8 cellular contexts compared by ENCODE assay signal in the genomic region with DNA sequence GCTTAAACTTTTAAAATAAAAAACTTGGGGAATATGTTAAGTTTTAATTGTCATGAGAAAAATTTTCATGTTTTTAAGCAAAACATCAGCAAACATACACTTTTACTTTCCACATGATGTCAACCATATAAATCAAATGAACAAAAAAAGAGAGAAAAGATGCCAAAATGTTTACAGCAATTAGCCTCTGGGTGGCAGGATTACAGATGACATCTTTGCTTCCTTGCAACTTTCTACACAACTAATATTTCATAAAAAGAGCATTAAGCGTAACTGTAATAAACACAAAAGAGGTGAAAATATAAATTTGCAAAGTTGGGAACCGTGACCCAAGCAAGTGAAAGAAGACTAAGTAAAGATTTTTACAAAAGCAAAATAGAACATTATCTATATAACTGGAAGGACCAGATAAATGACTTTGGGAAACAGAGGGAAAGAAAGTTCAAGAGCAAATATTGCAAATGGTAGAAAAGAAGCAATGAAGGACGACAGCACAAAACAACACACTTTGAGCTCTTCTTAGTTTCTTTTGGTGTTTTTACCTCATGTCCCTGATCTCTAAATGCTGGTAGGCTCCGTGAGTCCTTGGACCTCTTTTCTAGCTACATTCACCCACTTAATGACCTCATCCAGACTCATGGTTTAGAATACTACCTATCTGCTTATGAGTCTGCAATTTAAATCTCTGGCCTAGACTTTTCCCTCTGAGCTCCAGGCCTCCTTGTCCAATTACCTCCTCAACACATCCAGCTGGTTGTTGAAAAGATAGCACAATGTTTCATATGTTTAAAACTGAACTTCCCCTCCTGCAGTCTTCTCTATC. TPM values are rescaled to one million over a fixed set of nuclear protein-coding genes. Genes with fewer than 3 reads are reported as not detected.
DNase-seq lines count a peak whose midpoint lies in the region; ATAC-seq and TF ChIP-seq lines count a peak whose summit lies in the region.

No MANE protein-coding gene starts in this region.

- intact Hi-C loops in natural killer cell (cut with micrococcal nuclease) = no loop called here

- peaks cover 5 to 73% of the 10 kb centered on the region in 2 donors for H3K36me3 ChIP-seq in gastroesophageal sphincter

- no peaks in the 10 kb centered on the region for H3K27me3 ChIP-seq in gastroesophageal sphincter

- H3K27ac Mint-ChIP-seq in natural killer cell = no peak overlapping the region
- no peak overlapping the region for H3K27ac Mint-ChIP-seq in natural killer cell treated with Interleukin-12 subunit alpha and Interleukin-12 subunit beta and Interleukin-15 and Interleukin-18, amount 100 ng/mL, for 72 hours
- no peak overlapping the region for H3K27ac Mint-ChIP-seq in stimulated activated effector memory CD8-positive, alpha-beta T cell treated with anti-CD3 and anti-CD28 coated beads, Interleukin-12 subunit alpha, Interleukin-12 subunit beta, amount 100 ng/mL, for 72 hours

- H3K36me3 Mint-ChIP-seq in natural killer cell = peaks cover 3% of the 10 kb centered on the region
- H3K36me3 Mint-ChIP-seq in natural killer cell treated with Interleukin-12 subunit alpha and Interleukin-12 subunit beta and Interleukin-15 and Interleukin-18, amount 100 ng/mL, for 72 hours = peaks cover 10% of the 10 kb centered on the region
- H3K36me3 Mint-ChIP-seq in stimulated activated effector memory CD8-positive, alpha-beta T cell treated with anti-CD3 and anti-CD28 coated beads, Interleukin-12 subunit alpha, Interleukin-12 subunit beta, amount 100 ng/mL, for 72 hours = peaks cover 75% of the 10 kb centered on the region

- H3K9me3 Mint-ChIP-seq in natural killer cell = no peaks in the 10 kb centered on the region
- no peaks in the 10 kb centered on the region for H3K9me3 Mint-ChIP-seq in natural killer cell treated with Interleukin-12 subunit alpha and Interleukin-12 subunit beta and Interleukin-15 and Interleukin-18, amount 100 ng/mL, for 72 hours
- H3K9me3 Mint-ChIP-seq in stimulated activated effector memory CD8-positive, alpha-beta T cell treated with anti-CD3 and anti-CD28 coated beads, Interleukin-12 subunit alpha, Interleukin-12 subunit beta, amount 100 ng/mL, for 72 hours = no peaks in the 10 kb centered on the region

- H3K27me3 Mint-ChIP-seq in natural killer cell (ENCODE audit: low read depth in 2 of 2) = no peaks in the 10 kb centered on the region
- H3K27me3 Mint-ChIP-seq in natural killer cell treated with Interleukin-12 subunit alpha and Interleukin-12 subunit beta and Interleukin-15 and Interleukin-18, amount 100 ng/mL, for 72 hours = no peaks in the 10 kb centered on the region

- POLR2A ChIA-PET in RWPE1 (lab: Yijun Ruan, JAX; ENCODE audit: low non-redundant PET) = no interaction called here

- no peak for ATAC-seq in natural killer cell
- ATAC-seq in natural killer cell treated with Interleukin-12 subunit alpha and Interleukin-12 subunit beta and Interleukin-15 and Interleukin-18, amount 100 ng/mL, for 72 hours = no peak
- no peak for ATAC-seq in gastroesophageal sphincter
- ATAC-seq in stimulated activated effector memory CD8-positive, alpha-beta T cell treated with anti-CD3 and anti-CD28 coated beads, Interleukin-12 subunit alpha, Interleukin-12 subunit beta, amount 100 ng/mL, for 72 hours = no peak

- TF ChIP-seq POLR2A in gastroesophageal sphincter (IDR thresholded peaks at IDR 0.05) = no peak

- H3K9me3 ChIP-seq in gastroesophageal sphincter = no peaks in the 10 kb centered on the region

- 51 to 60% methylated on average over 4 of the region's 4 CpGs for WGBS in gastroesophageal sphincter (ENCODE audit: low coverage in 1 of 2), 2 donors

- H3K4me3 ChIP-seq in gastroesophageal sphincter = no peak overlapping the region

- no peak for TF ChIP-seq EP300 in gastroesophageal sphincter (IDR thresholded peaks at IDR 0.05)

- H3K4me3 Mint-ChIP-seq in natural killer cell = no peak overlapping the region
- H3K4me3 Mint-ChIP-seq in natural killer cell treated with Interleukin-12 subunit alpha and Interleukin-12 subunit beta and Interleukin-15 and Interleukin-18, amount 100 ng/mL, for 72 hours = no peak overlapping the region
- H3K4me3 Mint-ChIP-seq in stimulated activated effector memory CD8-positive, alpha-beta T cell treated with anti-CD3 and anti-CD28 coated beads, Interleukin-12 subunit alpha, Interleukin-12 subunit beta, amount 100 ng/mL, for 72 hours = no peak overlapping the region

- CTCF ChIA-PET in RWPE1 (lab: Yijun Ruan, JAX) = interaction anchor here (0.5 kb wide), 1 partner anchor 22 kb away, joined by 3 read pairs; no protein-coding TSS in a partner anchor

- H3K4me1 ChIP-seq in gastroesophageal sphincter = peaks cover 0 to 7% (median 0%) of the 10 kb centered on the region in 3 donors

- H3K4me1 Mint-ChIP-seq in natural killer cell = peaks cover 0 to 4% of the 10 kb centered on the region in 2 donors
- H3K4me1 Mint-ChIP-seq in natural killer cell treated with Interleukin-12 subunit alpha and Interleukin-12 subunit beta and Interleukin-15 and Interleukin-18, amount 100 ng/mL, for 72 hours (ENCODE audit: low read depth in 2 of 2) = peaks cover 5 to 6% of the 10 kb centered on the region in 2 donors
- peaks cover 9% of the 10 kb centered on the region for H3K4me1 Mint-ChIP-seq in stimulated activated effector memory CD8-positive, alpha-beta T cell treated with anti-CD3 and anti-CD28 coated beads, Interleukin-12 subunit alpha, Interleukin-12 subunit beta, amount 100 ng/mL, for 72 hours

- TF ChIP-seq CTCF in natural killer cell (IDR thresholded peaks at IDR 0.05) = peak; percentile 27
- TF ChIP-seq CTCF in RWPE1 (conservative IDR thresholded peaks at IDR 0.05; ENCODE audit: low read depth) = peak; percentile 69
- peak in 3 of 4 experiments; percentile 43 to 49 (median 43) for TF ChIP-seq CTCF in gastroesophageal sphincter (IDR thresholded peaks at IDR 0.05)

- DNase-seq in natural killer cell (no peak), RWPE1 (ENCODE audit: low spot score) (no peak), T-helper 9 cell (no peak), DMS79 treated with DMSO at 0.1 percent for 48 hours (lab: John Stamatoyannopoulos, UW) (no peak)
- DNase-seq in natural killer cell treated with Interleukin-12 subunit alpha and Interleukin-12 subunit beta and Interleukin-15 and Interleukin-18, amount 100 ng/mL, for 72 hours (ENCODE audit: low spot score) = no peak
- DNase-seq in activated CD4-positive, alpha-beta T cell treated with anti-CD3 and anti-CD28 coated beads for 1 hour = no peak
- DNase-seq in stimulated activated effector memory CD8-positive, alpha-beta T cell treated with anti-CD3 and anti-CD28 coated beads, Interleukin-12 subunit alpha, Interleukin-12 subunit beta, amount 100 ng/mL, for 72 hours (ENCODE audit: low spot score in 2 of 2) = no peak

- H3K27ac ChIP-seq in RWPE1 (no peak overlapping the region), gastroesophageal sphincter (no peak overlapping the region)

RNA-seq across cellular contexts. Expression of gene TP53BP1, which starts 9.4 kb away (rescaled TPM):
- total RNA-seq in natural killer cell (10 to 100 TPM; 27.9 to 32.9 (median 31.5) TPM), gastroesophageal sphincter (10 to 100 TPM; 21.8 to 40.2 (median 33.5) TPM)
- total RNA-seq in natural killer cell treated with Interleukin-12 subunit alpha and Interleukin-12 subunit beta and Interleukin-15 and Interleukin-18, amount 100 ng/mL, for 72 hours = 10 to 100 TPM; 27.8 to 46.7 TPM

RNA-seq across cellular contexts. Expression of gene MAP1A, which starts 33.9 kb away (rescaled TPM):
- 1 to 10 TPM in 1 of 3 donors, under 1 TPM in 2; 0.72 to 2.2 (median 0.98) TPM for total RNA-seq in natural killer cell
- total RNA-seq in natural killer cell treated with Interleukin-12 subunit alpha and Interleukin-12 subunit beta and Interleukin-15 and Interleukin-18, amount 100 ng/mL, for 72 hours = 1 to 10 TPM in 1 of 2 donors, under 1 TPM in 1; 0.24 to 1.2 TPM
- total RNA-seq in gastroesophageal sphincter = 10 to 100 TPM; 28.9 to 59.1 (median 35.1) TPM

Comparison
In these comparisons a context has a peak if more than half of its experiments do, and no peak if none do; other contexts are left out.
1. RNA of gene MAP1A, which starts 33.9 kb away (total RNA-seq): 28.9 to 59.1 TPM in gastroesophageal sphincter; 0.24 to 1.2 TPM in natural killer cell treated with Interleukin-12 subunit alpha and Interleukin-12 subunit beta and Interleukin-15 and Interleukin-18, amount 100 ng/mL, for 72 hours and 0.72 to 2.2 TPM in natural killer cell; every median in the first group is over 4 times any median in the second.
2. Peak in every context shown above with its lines, with median percentiles within 50 percentile points of each other: CTCF ChIP-seq.